ENCODE assay signal across 11 cellular contexts in the genomic region with DNA sequence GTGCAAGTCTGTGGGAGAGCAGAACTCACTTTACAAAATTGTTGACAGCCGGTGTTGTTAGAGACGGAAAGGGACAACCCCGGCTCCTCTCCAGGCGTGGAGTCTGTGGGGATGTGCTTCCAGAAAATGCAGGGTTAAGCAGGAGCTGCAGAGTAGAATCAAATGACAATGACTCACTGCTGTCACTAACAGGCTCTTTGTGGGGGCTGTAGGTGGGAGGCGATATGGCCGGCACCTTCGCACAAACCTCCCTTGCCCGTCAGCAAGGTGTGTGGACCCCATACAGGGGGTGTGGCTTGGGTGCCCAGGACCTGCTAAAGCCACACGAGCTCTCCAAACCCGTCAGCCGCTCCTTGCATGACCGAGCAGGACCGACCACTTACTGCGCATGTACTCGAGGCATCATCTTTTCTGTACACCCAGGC. TPM values are rescaled to one million over a fixed set of nuclear protein-coding genes. Genes with fewer than 3 reads are reported as not detected.
DNase-seq lines count a peak whose midpoint lies in the region; ATAC-seq and TF ChIP-seq lines count a peak whose summit lies in the region.
"Had no signal": no experiment of that assay in that cellular context is flagged by ENCODE, and none has a peak within 500 bp of the region (broad histone marks: within the 10 kb centered on the region; RNA-seq: fewer than 3 reads in every experiment).

No MANE protein-coding gene starts in this region.

- WGBS in gastroesophageal sphincter (ENCODE audit: low coverage in 1 of 2), 2 donors: 20 to 62% methylated on average over 1 to 4 of the region's 15 CpGs

- H3K27me3 ChIP-seq in NT2/D1 (ENCODE audit: insufficient read depth, insufficient read length) (no peaks in the 10 kb centered on the region), gastroesophageal sphincter (no peaks in the 10 kb centered on the region)

- H3K36me3 Mint-ChIP-seq in nephron (ENCODE audit: low read depth) (peaks cover 24% of the 10 kb centered on the region), natural killer cell (no peaks in the 10 kb centered on the region)
- H3K36me3 Mint-ChIP-seq in activated T-cell treated with anti-CD3 and anti-CD28 coated beads, Interleukin-2, amount 50 U/mL, for 4 hours (ENCODE audit: insufficient read depth): peaks cover 5% of the 10 kb centered on the region

- H3K9me3 Mint-ChIP-seq in nephron (no peaks in the 10 kb centered on the region), natural killer cell (no peaks in the 10 kb centered on the region)
- H3K9me3 Mint-ChIP-seq in activated T-cell treated with anti-CD3 and anti-CD28 coated beads, Interleukin-2, amount 50 U/mL, for 4 hours: no peaks in the 10 kb centered on the region
- H3K9me3 Mint-ChIP-seq: central memory CD8-positive, alpha-beta T cell had no signal

- DNase-seq in ACHN: peak; percentile 61
- no peak for DNase-seq in NT2/D1 (ENCODE audit: low read depth, low spot score)
- DNase-seq in activated CD4-positive, CD25-positive, alpha-beta regulatory T cell (lab: John Stamatoyannopoulos, UW): no peak
- DNase-seq in activated T-cell treated with anti-CD3 and anti-CD28 coated beads, Interleukin-2, amount 50 U/mL, for 4 hours: no peak
- no peak for DNase-seq in activated naive CD4-positive, alpha-beta T cell (lab: John Stamatoyannopoulos, UW)
- DNase-seq in natural killer cell: no peak
- DNase-seq: NCI-H774 had no signal

- intact Hi-C loops in natural killer cell (cut with micrococcal nuclease): no loop called here

- H3K4me3 Mint-ChIP-seq in nephron: peak overlapping the region; percentile 30 to 56 (median 33)
- H3K4me3 Mint-ChIP-seq in activated T-cell treated with anti-CD3 and anti-CD28 coated beads, Interleukin-2, amount 50 U/mL, for 4 hours: no peak overlapping the region
- no peak overlapping the region for H3K4me3 Mint-ChIP-seq in natural killer cell
- H3K4me3 Mint-ChIP-seq: central memory CD8-positive, alpha-beta T cell had no signal

- no peak for TF ChIP-seq CTCF in gastroesophageal sphincter (IDR thresholded peaks at IDR 0.05)
- TF ChIP-seq CTCF in nephron (IDR thresholded peaks at IDR 0.05; ENCODE audit: unreplicated experiment in 3 of 3): no peak
- no peak for TF ChIP-seq CTCF in natural killer cell (IDR thresholded peaks at IDR 0.05)

- peak overlapping the region; percentile 63 for H3K9ac ChIP-seq in NT2/D1 (ENCODE audit: insufficient read length, low read depth)

- H3K27ac Mint-ChIP-seq in nephron (peak overlapping the region; percentile 79 to 94 (median 90)), natural killer cell (no peak overlapping the region)

- H3K4me1 ChIP-seq in NT2/D1 (ENCODE audit: insufficient read depth, insufficient read length) (peaks cover 32% of the 10 kb centered on the region), gastroesophageal sphincter (peaks cover 7 to 88% (median 41%) of the 10 kb centered on the region in 3 donors)

- H3K4me1 Mint-ChIP-seq in nephron: peaks cover 50% of the 10 kb centered on the region
- peaks cover 19% of the 10 kb centered on the region for H3K4me1 Mint-ChIP-seq in activated T-cell treated with anti-CD3 and anti-CD28 coated beads, Interleukin-2, amount 50 U/mL, for 4 hours (ENCODE audit: low read depth)
- H3K4me1 Mint-ChIP-seq in natural killer cell: peaks cover 35 to 38% of the 10 kb centered on the region in 2 donors

- no peaks in the 10 kb centered on the region for H3K36me3 ChIP-seq in NT2/D1 (ENCODE audit: insufficient read depth, insufficient read length, low read length)
- H3K36me3 ChIP-seq in gastroesophageal sphincter: peaks cover 0 to 70% of the 10 kb centered on the region in 2 donors

- no peak for TF ChIP-seq EP300 in gastroesophageal sphincter (IDR thresholded peaks at IDR 0.05)

- in situ Hi-C loops in ACHN (cut with HindIII; ENCODE audit: low pct_ligation_motif_present, low pct_unique_long_range_greater_than_20kb, low sequenced_read_pairs): no loop called here

- ATAC-seq in gastroesophageal sphincter (peak; percentile 3), natural killer cell (no peak)
- no peak for ATAC-seq in activated T-cell treated with anti-CD3 and anti-CD28 coated beads, Interleukin-2, amount 50 U/mL, for 4 hours

- no peak for TF ChIP-seq POLR2A in gastroesophageal sphincter (IDR thresholded peaks at IDR 0.05)

- peaks cover 3% of the 10 kb centered on the region for H3K27me3 Mint-ChIP-seq in nephron (ENCODE audit: low read depth)
- no peaks in the 10 kb centered on the region for H3K27me3 Mint-ChIP-seq in activated T-cell treated with anti-CD3 and anti-CD28 coated beads, Interleukin-2, amount 50 U/mL, for 4 hours (ENCODE audit: low read depth)
- no peaks in the 10 kb centered on the region for H3K27me3 Mint-ChIP-seq in natural killer cell (ENCODE audit: low read depth in 2 of 2)
- H3K27me3 Mint-ChIP-seq: central memory CD8-positive, alpha-beta T cell had no signal

- no peaks in the 10 kb centered on the region for H3K9me3 ChIP-seq in NT2/D1 (ENCODE audit: insufficient read depth, low read length)
- no peaks in the 10 kb centered on the region for H3K9me3 ChIP-seq in gastroesophageal sphincter

- peak overlapping the region in 3 of 4 donors; percentile 79 to 82 (median 80) for H3K27ac ChIP-seq in gastroesophageal sphincter

- H3K4me3 ChIP-seq in NT2/D1 (ENCODE audit: insufficient read length, low read depth) (peak overlapping the region; percentile 25), gastroesophageal sphincter (no peak overlapping the region)
- H3K4me3 ChIP-seq: GM12878 had no signal

RNA-seq across cellular contexts. Expression of a gene that starts 5.8 kb away (rescaled TPM):
- total RNA-seq in gastroesophageal sphincter (10 to 100 TPM; 31.6 to 70.6 (median 58.1) TPM), natural killer cell (10 to 100 TPM; 23.2 to 32.9 (median 23.6) TPM)
- 10 to 100 TPM in 1 of 3 donors, 1 to 10 TPM in 2; 8.8 to 11.7 (median 9.2) TPM for total RNA-seq in activated T-cell treated with anti-CD3 and anti-CD28 coated beads, Interleukin-2, amount 50 U/mL, for 4 hours

RNA-seq across cellular contexts. Expression of a gene that starts 29.0 kb away (rescaled TPM):
- 1 to 10 TPM; 1.3 to 2.8 (median 2.3) TPM for total RNA-seq in gastroesophageal sphincter
- under 1 TPM; 0.47 to 0.78 (median 0.52) TPM for total RNA-seq in activated T-cell treated with anti-CD3 and anti-CD28 coated beads, Interleukin-2, amount 50 U/mL, for 4 hours
- total RNA-seq in natural killer cell: 1 to 10 TPM; 1.1 to 2.1 (median 1.5) TPM

RNA-seq across cellular contexts. Expression of a gene that starts 45.0 kb away (rescaled TPM):
- total RNA-seq in gastroesophageal sphincter: 100 to 1,000 TPM in 3 of 4 donors, 10 to 100 TPM in 1; 62.4 to 131 (median 124) TPM
- total RNA-seq in activated T-cell treated with anti-CD3 and anti-CD28 coated beads, Interleukin-2, amount 50 U/mL, for 4 hours: 10 to 100 TPM in 1 of 3 donors, 1 to 10 TPM in 2; 9.2 to 10.2 (median 9.4) TPM
- total RNA-seq in natural killer cell: 1 to 10 TPM in 2 of 3 donors, under 1 TPM in 1; 0.47 to 2.8 (median 1.4) TPM

RNA-seq across cellular contexts. Expression of a gene that starts 49.5 kb away (rescaled TPM):
- total RNA-seq in gastroesophageal sphincter (10 to 100 TPM; 23.3 to 38.1 (median 30.8) TPM), natural killer cell (100 to 1,000 TPM; 124 to 162 (median 135) TPM)
- 10 to 100 TPM; 70.2 to 82.2 (median 76.6) TPM for total RNA-seq in activated T-cell treated with anti-CD3 and anti-CD28 coated beads, Interleukin-2, amount 50 U/mL, for 4 hours

Comparison
In these comparisons a context has a peak if more than half of its experiments do, and no peak if none do; other contexts are left out.
1. H3K27ac Mint-ChIP-seq: peak in nephron (3 of 3); none in natural killer cell (0 of 2).
2. H3K4me3 Mint-ChIP-seq: peak in nephron (3 of 3); none in activated T-cell treated with anti-CD3 and anti-CD28 coated beads, Interleukin-2, amount 50 U/mL, for 4 hours (single experiment) and natural killer cell (single experiment).
3. RNA of a gene that starts 45.0 kb away (total RNA-seq): 62.4 to 131 TPM in gastroesophageal sphincter; 9.2 to 10.2 TPM in activated T-cell treated with anti-CD3 and anti-CD28 coated beads, Interleukin-2, amount 50 U/mL, for 4 hours and 0.47 to 2.8 TPM in natural killer cell; every median in the first group is over 4 times any median in the second.